ENCODE assay signal across 23 cellular contexts in the genomic region with DNA sequence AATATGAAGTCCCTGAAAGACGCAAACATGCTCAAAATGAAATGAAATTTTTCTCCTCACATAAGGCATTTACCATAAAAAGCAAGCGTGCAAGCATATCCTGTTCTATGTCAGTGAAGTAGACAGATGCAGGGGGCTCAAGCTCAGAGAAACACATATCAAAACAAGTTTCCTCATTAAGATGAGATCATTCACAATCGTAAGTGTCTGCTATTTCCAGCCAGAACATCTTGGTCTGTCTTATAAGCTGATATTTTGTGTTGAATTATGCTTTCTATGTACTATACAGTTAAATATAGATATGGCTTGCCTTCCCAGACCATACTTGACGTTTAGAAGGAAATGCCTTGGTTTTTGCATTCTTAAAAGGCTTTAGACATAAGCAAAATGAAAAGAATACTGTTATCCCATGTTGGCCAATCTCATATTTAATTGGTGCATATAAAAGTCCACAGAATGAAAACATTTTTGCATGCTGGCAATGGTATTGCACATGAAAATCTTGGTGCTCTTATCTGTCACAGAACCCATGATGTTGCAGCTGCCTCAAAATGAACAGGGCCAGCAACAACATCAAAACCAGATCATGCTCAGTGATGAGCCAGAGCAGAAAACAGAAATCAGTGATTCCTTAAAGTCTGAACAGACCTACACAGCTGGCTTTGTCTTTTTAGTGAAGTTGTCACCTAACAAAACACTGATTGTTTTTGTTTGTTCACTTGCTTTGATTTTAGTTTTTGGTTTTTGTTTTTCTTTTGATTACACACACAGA.
"Had no signal": no experiment of that assay in that cellular context is flagged by ENCODE, and none has a peak within 500 bp of the region (broad histone marks: within the 10 kb centered on the region; RNA-seq: fewer than 3 reads in every experiment).

No MANE protein-coding gene starts in this region.

- H3K27ac ChIP-seq: coronary artery, ovary, right lobe of liver, stomach, thoracic aorta, tibial nerve, upper lobe of left lung had no signal

- H3K9me3 Mint-ChIP-seq: immature natural killer cell; memory B cell; naive B cell; natural killer cell treated with Interleukin-12 subunit alpha and Interleukin-12 subunit beta and Interleukin-15 and Interleukin-18, amount 100 ng/mL, for 72 hours; stimulated activated effector memory CD8-positive, alpha-beta T cell treated with anti-CD3 and anti-CD28 coated beads, Interleukin-12 subunit alpha, Interleukin-12 subunit beta, amount 100 ng/mL, for 72 hours had no signal

- H3K4me1 Mint-ChIP-seq: immature natural killer cell; memory B cell; naive B cell; stimulated activated effector memory CD8-positive, alpha-beta T cell treated with anti-CD3 and anti-CD28 coated beads, Interleukin-12 subunit alpha, Interleukin-12 subunit beta, amount 100 ng/mL, for 72 hours had no signal

- H3K9me3 ChIP-seq: mucosa of descending colon, ovary, right lobe of liver, stomach, thoracic aorta, tibial nerve, upper lobe of left lung had no signal

- H3K36me3 ChIP-seq: ovary, right lobe of liver, thoracic aorta, tibial nerve, upper lobe of left lung had no signal

- H3K27ac Mint-ChIP-seq: memory B cell; natural killer cell treated with Interleukin-12 subunit alpha and Interleukin-12 subunit beta and Interleukin-15 and Interleukin-18, amount 100 ng/mL, for 72 hours; stimulated activated effector memory CD8-positive, alpha-beta T cell treated with anti-CD3 and anti-CD28 coated beads, Interleukin-12 subunit alpha, Interleukin-12 subunit beta, amount 100 ng/mL, for 72 hours had no signal

- H3K27me3 ChIP-seq: ovary, right lobe of liver, stomach, tibial nerve, upper lobe of left lung had no signal

- H3K4me3 ChIP-seq: coronary artery, lung, mucosa of descending colon, ovary, right lobe of liver, smooth muscle cell, stomach, thoracic aorta, tibial nerve, upper lobe of left lung had no signal

- H3K27me3 Mint-ChIP-seq: memory B cell; naive B cell; natural killer cell treated with Interleukin-12 subunit alpha and Interleukin-12 subunit beta and Interleukin-15 and Interleukin-18, amount 100 ng/mL, for 72 hours had no signal

- H3K36me3 Mint-ChIP-seq: natural killer cell treated with Interleukin-12 subunit alpha and Interleukin-12 subunit beta and Interleukin-15 and Interleukin-18, amount 100 ng/mL, for 72 hours had no signal

- H3K4me1 ChIP-seq: right lobe of liver, stomach, tibial nerve, upper lobe of left lung had no signal

- H3K4me3 Mint-ChIP-seq: immature natural killer cell; memory B cell; naive B cell; natural killer cell treated with Interleukin-12 subunit alpha and Interleukin-12 subunit beta and Interleukin-15 and Interleukin-18, amount 100 ng/mL, for 72 hours; stimulated activated effector memory CD8-positive, alpha-beta T cell treated with anti-CD3 and anti-CD28 coated beads, Interleukin-12 subunit alpha, Interleukin-12 subunit beta, amount 100 ng/mL, for 72 hours had no signal

- DNase-seq: effector CD4-positive, alpha-beta T cell; hypothalamus; immature natural killer cell; mucosa of descending colon; naive B cell; occipital lobe; ovary; posterior cingulate gyrus; retina; right lobe of liver; stimulated activated CD4-positive, alpha-beta T cell treated with anti-CD3 and anti-CD28 coated beads, Interleukin-2, amount 100 ng/mL, for 24 hours; stimulated activated CD4-positive, alpha-beta T cell treated with anti-CD3 and anti-CD28 coated beads, Interleukin-4, amount 100 ng/mL, for 24 hours; stimulated activated naive CD4-positive, alpha-beta T cell treated with Interleukin-2 at 50 U/mL for 16 hours; stomach; upper lobe of left lung had no signal
